ENCODE assay signal across 24 cellular contexts in the genomic region with DNA sequence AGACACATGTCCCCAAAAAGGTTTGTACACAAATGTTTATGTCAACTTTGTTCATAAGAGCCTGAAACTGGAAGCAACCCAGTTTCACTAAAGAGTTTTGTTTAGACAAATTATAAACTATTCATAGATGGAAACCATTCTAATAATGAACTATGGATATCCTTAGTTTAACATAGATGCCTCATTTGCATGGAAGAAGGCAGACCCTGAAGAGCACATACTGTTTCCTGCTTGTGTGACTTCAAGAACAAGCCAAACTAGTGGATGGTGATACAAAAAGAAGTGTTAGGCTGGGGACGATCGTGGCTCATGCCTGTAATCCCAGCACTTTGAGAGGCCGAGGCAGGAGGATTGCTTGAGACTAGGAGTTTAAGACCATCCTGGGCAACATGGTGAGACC. TPM values are rescaled to one million over a fixed set of nuclear protein-coding genes. Genes with fewer than 3 reads are reported as not detected.
DNase-seq lines count a peak whose midpoint lies in the region; ATAC-seq, FAIRE-seq and TF ChIP-seq lines count a peak whose summit lies in the region.
"Had no signal": no experiment of that assay in that cellular context is flagged by ENCODE, and none has a peak within 500 bp of the region (broad histone marks: within the 10 kb centered on the region; RNA-seq: fewer than 3 reads in every experiment).

No MANE protein-coding gene starts in this region.

- RAD21 ChIA-PET in GM12878 (lab: Charles Lee; ENCODE audit: unreplicated experiment): no interaction called here

- SMC1A ChIA-PET in GM12878 (lab: Charles Lee; ENCODE audit: uncharacterized antibody, unreplicated experiment): no interaction called here

- TF ChIP-seq EP300 in GM12878 (IDR thresholded peaks at IDR 0.05; ENCODE audit: borderline replicate concordance in 1 of 2, control insufficient read depth in 1 of 2, low read depth in 2 of 2, low read length in 2 of 2): no peak

- H3K4me3 ChIP-seq in GM12878 (no peak overlapping the region), heart left ventricle (no peak overlapping the region)
- H3K4me3 ChIP-seq: BLaER1, PC-9 had no signal

- BruUV-seq in GM12878 (replicated peaks; lab: Mats Ljungman, UMichigan): no TSS peak

- H3K27me3 ChIP-seq in GM12878 (replicated peaks in 1 of 2; ENCODE audit: control insufficient read depth in 2 of 2, insufficient read depth in 2 of 2, low read length in 1 of 2) (no peaks in the 10 kb centered on the region), heart left ventricle (no peaks in the 10 kb centered on the region)
- H3K27me3 ChIP-seq: BLaER1 had no signal

- no peak overlapping the region for H3K9ac ChIP-seq in GM12878 (ENCODE audit: control insufficient read depth, insufficient read depth, low read length)
- H3K9ac ChIP-seq: BLaER1 had no signal

- no peaks in the 10 kb centered on the region for H4K20me1 ChIP-seq in GM12878 (ENCODE audit: control insufficient read depth, insufficient read depth)
- H4K20me1 ChIP-seq: BLaER1 had no signal

- H2AFZ ChIP-seq in GM12878 (ENCODE audit: control insufficient read depth, low read depth, low read length): no peak overlapping the region
- H2AFZ ChIP-seq: PC-9 had no signal

- FAIRE-seq in GM12878 (lab: Jason Lieb, UNC): peak; percentile 96
- FAIRE-seq in D721Med (lab: Jason Lieb, UNC): no peak
- FAIRE-seq: H1, HepG2 had no signal

- H3K9me3 ChIP-seq in GM12878 (replicated peaks; ENCODE audit: control insufficient read depth, insufficient read depth, low read length): no peaks in the 10 kb centered on the region; the same call in none of the 3 replicates
- H3K9me3 ChIP-seq in heart left ventricle: no peaks in the 10 kb centered on the region
- H3K9me3 ChIP-seq: BLaER1 had no signal

- in situ Hi-C loops in GM12878 (cut with MboI): no loop called here

- no peak for TF ChIP-seq RAD21 in GM12878 (IDR thresholded peaks at IDR 0.05; ENCODE audit: insufficient read depth, low read depth, low read length)

- no peaks in the 10 kb centered on the region for H3K79me2 ChIP-seq in GM12878 (ENCODE audit: control insufficient read depth, insufficient read depth, low read length)

- intact Hi-C loops in GM12878 (cut with micrococcal nuclease; ENCODE audit: unreplicated experiment) (no loop called here), heart left ventricle (cut with DNase I) (no loop called here)

- H3K4me2 ChIP-seq in GM12878 (ENCODE audit: control insufficient read depth, insufficient read depth): no peak overlapping the region
- H3K4me2 ChIP-seq: BLaER1, PC-9 had no signal

- POLR2A ChIA-PET in GM12878 (lab: Charles Lee): no interaction called here

- DNase-seq in GM12878 (ENCODE audit: low read depth, low spot score): no peak
- DNase-seq in NCI-H2227 (lab: John Stamatoyannopoulos, UW; ENCODE audit: unreplicated experiment): no peak
- DNase-seq in hepatic stellate cell (ENCODE audit: low spot score): no peak
- DNase-seq in D721Med (ENCODE audit: insufficient read length, low spot score): no peak
- no peak for DNase-seq in heart left ventricle
- DNase-seq: CD4-positive, alpha-beta memory T cell; DMS53; KBM-7; NCI-H1105 treated with DMSO at 0.1 percent for 48 hours; NCI-H1694 treated with DMSO at 0.1 percent for 48 hours; NCI-H526; PC-9; SIG-M5; T-helper 1 cell; T-helper 9 cell had no signal

- no peak overlapping the region for H3K27ac ChIP-seq in GM12878 (ENCODE audit: control insufficient read depth, insufficient read depth)
- no peak overlapping the region for H3K27ac ChIP-seq in heart left ventricle
- H3K27ac ChIP-seq: BLaER1, PC-9, RWPE1 had no signal

- ATAC-seq in GM18517 (IDR thresholded peaks at IDR 0.05; ENCODE audit: unreplicated experiment) (peak; percentile 65), GM21447 (IDR thresholded peaks at IDR 0.05; ENCODE audit: unreplicated experiment) (peak; percentile 65), HG02763 (IDR thresholded peaks at IDR 0.05; ENCODE audit: unreplicated experiment) (peak; percentile 68), GM12878 (no peak), heart left ventricle (no peak)
- ATAC-seq: HepG2, SK-N-SH treated with all-trans-retinoic acid at 6 μM for 48 hours had no signal

- CTCF ChIA-PET in GM12878 (lab: Yijun Ruan, JAX): no interaction called here

- WGBS in GM12878 (ENCODE audit: insufficient coverage, insufficient replicate concordance, low lambda C conversion rate, missing lambda C conversion rate): 63% methylated on average over 3 of the region's 3 CpGs
- WGBS in heart left ventricle, 4 donors: 89 to 93% (median 91%) methylated on average over 3 of the region's 3 CpGs

- 0 out of 2 replicates have a peak, but pooled peaks cover 3% of the 10 kb centered on the region for H3K4me1 ChIP-seq in GM12878 (ENCODE audit: control insufficient read depth, insufficient read depth, low read length)
- H3K4me1 ChIP-seq in heart left ventricle: no peaks in the 10 kb centered on the region

- no peak for TF ChIP-seq CTCF in GM12878 (IDR thresholded peaks at IDR 0.05 in 2 of 3, conservative IDR thresholded peaks at IDR 0.05 in 1 of 3; ENCODE audit: control insufficient read depth in 2 of 3, extremely low read depth in 1 of 3, insufficient read depth in 1 of 3, low read depth in 3 of 3, low read length in 3 of 3)
- no peak for TF ChIP-seq CTCF in D721Med (IDR thresholded peaks at IDR 0.05; ENCODE audit: insufficient read depth, missing control alignments)
- no peak for TF ChIP-seq CTCF in heart left ventricle (IDR thresholded peaks at IDR 0.05)

- H3K36me3 ChIP-seq in GM12878 (ENCODE audit: control insufficient read depth in 2 of 2, insufficient read depth in 2 of 2, low read length in 1 of 2) (no peaks in the 10 kb centered on the region), heart left ventricle (no peaks in the 10 kb centered on the region)
- H3K36me3 ChIP-seq: BLaER1 had no signal

- TF ChIP-seq POLR2A in GM12878 (IDR thresholded peaks at IDR 0.05; ENCODE audit: low read depth, low read length): no peak
- no peak for TF ChIP-seq POLR2A in heart left ventricle (IDR thresholded peaks at IDR 0.05)

TF ChIP-seq in GM12878, 131 proteins besides CTCF, POLR2A, EP300 and RAD21:
- TF ChIP-seq SMAD5 (IDR thresholded peaks at IDR 0.05; ENCODE audit: low read depth): no peak
- TF ChIP-seq HDAC6 (IDR thresholded peaks at IDR 0.05; ENCODE audit: unreplicated experiment): no peak
- TF ChIP-seq ZNF24 (IDR thresholded peaks at IDR 0.05): no peak
- TF ChIP-seq, protein P1, sequence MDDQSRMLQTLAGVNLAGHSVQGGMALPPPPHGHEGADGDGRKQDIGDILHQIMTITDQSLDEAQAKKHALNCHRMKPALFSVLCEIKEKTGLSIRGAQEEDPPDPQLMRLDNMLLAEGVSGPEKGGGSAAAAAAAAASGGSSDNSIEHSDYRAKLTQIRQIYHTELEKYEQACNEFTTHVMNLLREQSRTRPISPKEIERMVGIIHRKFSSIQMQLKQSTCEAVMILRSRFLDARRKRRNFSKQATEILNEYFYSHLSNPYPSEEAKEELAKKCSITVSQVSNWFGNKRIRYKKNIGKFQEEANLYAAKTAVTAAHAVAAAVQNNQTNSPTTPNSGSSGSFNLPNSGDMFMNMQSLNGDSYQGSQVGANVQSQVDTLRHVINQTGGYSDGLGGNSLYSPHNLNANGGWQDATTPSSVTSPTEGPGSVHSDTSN (IDR thresholded peaks at IDR 0.05; ENCODE audit: insufficient replicate concordance, low read depth, low read length): no peak
- TF ChIP-seq SIN3A (IDR thresholded peaks at IDR 0.05; ENCODE audit: low read depth, low read length): no peak
- TF ChIP-seq BRCA1 (IDR thresholded peaks at IDR 0.05; ENCODE audit: low read depth, low read length): no peak
- no peak for TF ChIP-seq HDAC2 (IDR thresholded peaks at IDR 0.05)
- no peak for TF ChIP-seq ZSCAN29 (IDR thresholded peaks at IDR 0.05)
- no peak for TF ChIP-seq CREB1 (IDR thresholded peaks at IDR 0.05; ENCODE audit: low read depth)
- no peak for TF ChIP-seq ETV6 (conservative IDR thresholded peaks at IDR 0.05 in 1 of 2, IDR thresholded peaks at IDR 0.05 in 1 of 2; ENCODE audit: borderline replicate concordance in 1 of 2, low read depth in 1 of 2)
- no peak for TF ChIP-seq CBFB (IDR thresholded peaks at IDR 0.05; ENCODE audit: low read depth)
- TF ChIP-seq IRF4 (IDR thresholded peaks at IDR 0.05; ENCODE audit: low read depth, low read length): no peak
- TF ChIP-seq MXI1 (IDR thresholded peaks at IDR 0.05; ENCODE audit: low read depth, low read length): no peak
- TF ChIP-seq POLR2AphosphoS5 (IDR thresholded peaks at IDR 0.05; ENCODE audit: low read length): no peak

RNA-seq across cellular contexts. Expression of a gene that starts 48.1 kb away (rescaled TPM):
- total RNA-seq in GM12878 (2013; cell fraction: nucleolus; rRNA removed): 11.3 and 14.2 TPM in 2 replicates
- total RNA-seq in GM12878 (2014; rRNA removed): 0.73 and 1.1 TPM in 2 replicates
- 0.78 and 1.2 TPM in 2 replicates for total RNA-seq in GM12878 (2014; rRNA removed; fragmentation: Illumina TruSeq; extraction: Trizol)
- 0.51 and 1.1 TPM in 2 replicates for total RNA-seq in GM12878 (2021)
- 0.45 TPM for polyA plus RNA-seq in GM12878 (2011; ENCODE audit: low read depth)
- 0.78 and 0.79 TPM in 2 replicates for polyA plus RNA-seq in GM12878 (2011; rRNA removed)
- 0.67 and 0.92 TPM in 2 replicates for polyA plus RNA-seq in GM12878 (2011; cell fraction: cytosol; rRNA removed)
- 1.4 and 1.5 TPM in 2 replicates for polyA plus RNA-seq in GM12878 (2011; cell fraction: nucleus; rRNA removed)
- polyA plus RNA-seq in GM12878 (2012): 0.95 and 1.8 TPM in 2 replicates
- 0.65 and 0.71 TPM in 2 replicates for polyA plus RNA-seq in GM12878 (2014; fragmentation: Illumina TruSeq; extraction: Trizol)
- under 1 TPM; 0.05 to 0.47 TPM for polyA plus RNA-seq in GM12878 (2014; fragmentation: Nextera tagmentation; extraction: Ambion mirVana)
- 0.90 and 1.3 TPM in 2 replicates for polyA plus RNA-seq in GM12878 (2014; rRNA removed)
- under 1 TPM; 0.68 to 0.83 TPM for polyA plus RNA-seq in GM12878 (2016; fragmentation: Nextera tagmentation; extraction: Ambion mirVana)
- 0.52 and 2.3 TPM in 2 replicates for polyA minus RNA-seq in GM12878 (2011; rRNA and poly(A)+ RNA removed)
- not detected in 2 replicates for polyA minus RNA-seq in GM12878 (2011; cell fraction: cytosol; rRNA and poly(A)+ RNA removed)
- polyA minus RNA-seq in GM12878 (2011; cell fraction: nucleus; rRNA and poly(A)+ RNA removed): 0.97 and 1.6 TPM in 2 replicates
- under 1 TPM in 1 of 9 donors, not detected in 8; 0.25 TPM for total RNA-seq in heart left ventricle
- not detected for polyA plus RNA-seq in heart left ventricle
- total RNA-seq: A673; CD4-positive, alpha-beta memory T cell; HepG2 had no signal
- polyA plus RNA-seq: CD4-positive, alpha-beta memory T cell; HepG2 had no signal

Comparison
In these comparisons a context has a peak if more than half of its experiments do, and no peak if none do; other contexts are left out.
1. ATAC-seq: peak in GM18517 (single experiment), GM21447 (single experiment) and HG02763 (single experiment); none in GM12878 (single experiment) and heart left ventricle (0 of 4).